8 cellular contexts compared by ENCODE assay signal in the genomic region with DNA sequence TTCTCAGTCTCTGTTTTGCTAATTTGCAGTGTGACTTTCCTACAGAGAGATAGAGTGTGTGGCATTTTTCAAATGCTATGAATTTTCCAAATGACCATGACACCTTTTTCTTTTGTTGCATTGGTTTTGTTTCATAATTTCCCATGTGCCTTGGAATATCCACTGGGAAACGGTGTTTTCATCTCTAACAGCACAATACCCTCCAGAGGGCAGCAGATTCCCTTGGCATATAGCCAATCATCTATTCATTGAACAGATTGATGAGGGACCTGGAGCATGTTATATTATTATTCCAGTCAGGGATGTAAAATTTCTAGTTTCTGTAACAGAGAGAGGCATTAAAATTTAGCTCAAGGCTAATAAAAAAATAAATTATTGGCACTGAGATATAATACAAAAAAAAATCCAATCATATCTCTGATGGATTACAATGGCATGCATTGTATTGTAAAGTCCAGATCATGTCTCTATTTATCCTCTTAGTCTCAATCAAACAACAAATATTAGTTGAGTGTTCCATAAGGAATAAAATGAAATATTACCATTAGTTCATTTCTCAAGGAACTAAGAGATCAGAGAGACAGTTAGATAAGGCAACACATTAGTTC. TPM values are rescaled to one million over a fixed set of nuclear protein-coding genes. Genes with fewer than 3 reads are reported as not detected.
DNase-seq lines count a peak whose midpoint lies in the region; ATAC-seq, FAIRE-seq and TF ChIP-seq lines count a peak whose summit lies in the region.

No MANE protein-coding gene starts in this region.

- no peaks in the 10 kb centered on the region for H3K4me1 Mint-ChIP-seq in naive thymus-derived CD4-positive, alpha-beta T cell

- peak; percentile 49 for FAIRE-seq in islet of Langerhans (lab: Jason Lieb, UNC)

- no peak overlapping the region for H3K4me3 Mint-ChIP-seq in naive thymus-derived CD4-positive, alpha-beta T cell

- no peaks in the 10 kb centered on the region for H3K9me3 ChIP-seq in naive thymus-derived CD4-positive, alpha-beta T cell (ENCODE audit: control insufficient read depth in 2 of 3, low read length in 3 of 3)

- H3K27me3 Mint-ChIP-seq in naive thymus-derived CD4-positive, alpha-beta T cell: peaks cover 11 to 30% (median 23%) of the 10 kb centered on the region in 5 donors

- CTCF ChIA-PET in naive thymus-derived CD4-positive, alpha-beta T cell (lab: Charles Lee): no interaction called here

- ATAC-seq in GM21528 (IDR thresholded peaks at IDR 0.05; ENCODE audit: low FRiP score, unreplicated experiment) (no peak), GM19397 (IDR thresholded peaks at IDR 0.05; ENCODE audit: unreplicated experiment) (no peak)
- no peak for ATAC-seq in naive thymus-derived CD4-positive, alpha-beta T cell

- H3K4me3 ChIP-seq in naive thymus-derived CD4-positive, alpha-beta T cell (ENCODE audit: low read length): no peak overlapping the region

- POLR2A ChIA-PET in naive thymus-derived CD4-positive, alpha-beta T cell (lab: Charles Lee): no interaction called here

- H3K27ac Mint-ChIP-seq in naive thymus-derived CD4-positive, alpha-beta T cell: no peak overlapping the region

- peak; percentile 85 for TF ChIP-seq CTCF in VCaP (conservative IDR thresholded peaks at IDR 0.05)

- H3K36me3 Mint-ChIP-seq in naive thymus-derived CD4-positive, alpha-beta T cell: no peaks in the 10 kb centered on the region

- intact Hi-C loops in naive thymus-derived CD4-positive, alpha-beta T cell (cut with micrococcal nuclease): loop anchor here in 1 of 2 donors (2.0 kb wide), 1 partner anchor 179 kb away; no protein-coding TSS in a partner anchor

- no peak overlapping the region for H3K27ac ChIP-seq in VCaP
- H3K27ac ChIP-seq in naive thymus-derived CD4-positive, alpha-beta T cell (ENCODE audit: low read depth, low read length): no peak overlapping the region

- H3K4me1 ChIP-seq in naive thymus-derived CD4-positive, alpha-beta T cell (ENCODE audit: control insufficient read depth in 2 of 2, insufficient read depth in 2 of 2, low read length in 2 of 2): no peaks in the 10 kb centered on the region

- H3K27me3 ChIP-seq in naive thymus-derived CD4-positive, alpha-beta T cell (ENCODE audit: control insufficient read depth in 2 of 2, insufficient read depth in 2 of 2, low read length in 2 of 2): no peaks in the 10 kb centered on the region

- DNase-seq in ELR (ENCODE audit: low read depth): peak; percentile 82
- peak; percentile 83 for DNase-seq in NCI-H1105 (lab: John Stamatoyannopoulos, UW)
- DNase-seq in naive thymus-derived CD4-positive, alpha-beta T cell: no peak
- DNase-seq in activated CD8-positive, alpha-beta memory T cell treated with anti-CD3 and anti-CD28 coated beads for 24 hours: no peak

- no peaks in the 10 kb centered on the region for H3K9me3 Mint-ChIP-seq in naive thymus-derived CD4-positive, alpha-beta T cell

- no peaks in the 10 kb centered on the region for H3K36me3 ChIP-seq in naive thymus-derived CD4-positive, alpha-beta T cell (ENCODE audit: control insufficient read depth in 2 of 3, insufficient read depth in 3 of 3, low read length in 3 of 3)

RNA-seq across cellular contexts. Expression of a gene that starts 29.6 kb away (rescaled TPM):
- under 1 TPM in 2 of 5 experiments, not detected in 3; 0.08 to 0.86 TPM for total RNA-seq in naive thymus-derived CD4-positive, alpha-beta T cell
- polyA plus RNA-seq in naive thymus-derived CD4-positive, alpha-beta T cell: not detected

RNA-seq across cellular contexts. Expression of a gene that starts 38.6 kb away (rescaled TPM):
- 10 to 100 TPM; 19.0 to 40.4 (median 21.7) TPM for total RNA-seq in naive thymus-derived CD4-positive, alpha-beta T cell
- 10 to 100 TPM; 24.6 to 71.1 TPM for polyA plus RNA-seq in naive thymus-derived CD4-positive, alpha-beta T cell

Comparison
In these comparisons a context has a peak if more than half of its experiments do, and no peak if none do; other contexts are left out.
1. DNase-seq: peak in ELR (single experiment) and NCI-H1105 (single experiment); none in naive thymus-derived CD4-positive, alpha-beta T cell (0 of 9) and activated CD8-positive, alpha-beta memory T cell treated with anti-CD3 and anti-CD28 coated beads for 24 hours (single experiment).